ENCODE assay signal across 19 cellular contexts in genomic region chr3:115808239-115808638, GRCh38.
A peak's percentile ranks its signal among the peaks of the same experiment; 100 is the strongest.
DNase-seq lines count a peak whose midpoint lies in the region; ATAC-seq and TF ChIP-seq lines count a peak whose summit lies in the region.
"Had no signal": no experiment of that assay in that cellular context is flagged by ENCODE, and none has a peak within 500 bp of the region (broad histone marks: within the 10 kb centered on the region; RNA-seq: fewer than 3 reads in every experiment).

No MANE protein-coding gene starts in this region.

- no peaks in the 10 kb centered on the region for H3K9me2 ChIP-seq in PC-3 (replicated peaks; ENCODE audit: low read length)

- no peaks in the 10 kb centered on the region for H3K9me3 ChIP-seq in PC-3 (ENCODE audit: low read length)
- H3K9me3 ChIP-seq in vagina = no peaks in the 10 kb centered on the region

- peaks cover 7% of the 10 kb centered on the region for H3F3A ChIP-seq in PC-3 (ENCODE audit: low read length, unreplicated experiment)

- H3K4me1 Mint-ChIP-seq in activated naive CD4-positive, alpha-beta T cell treated with anti-CD3 and anti-CD28 coated beads, Interleukin-2, amount 10 ng/mL, durations not matched to agents 7 days and 5 days = peaks cover 3% of the 10 kb centered on the region

- peaks cover 19% of the 10 kb centered on the region for H3K27me3 Mint-ChIP-seq in activated naive CD4-positive, alpha-beta T cell treated with anti-CD3 and anti-CD28 coated beads, Interleukin-2, amount 10 ng/mL, durations not matched to agents 7 days and 5 days

- POLR2A ChIA-PET in PC-3 (lab: Charles Lee; ENCODE audit: unreplicated experiment) = interaction anchor here (0.6 kb wide), 1 partner anchor 19 kb away, joined by 3 read pairs; no protein-coding TSS in a partner anchor

- H4K20me1 ChIP-seq in PC-3 (ENCODE audit: low read length) = no peaks in the 10 kb centered on the region

- no peak for TF ChIP-seq CTCF in PC-3 (conservative IDR thresholded peaks at IDR 0.05; ENCODE audit: low read depth, low read length)
- TF ChIP-seq CTCF in fibroblast of the aortic adventitia (IDR thresholded peaks at IDR 0.05; ENCODE audit: insufficient read depth, low read length) = no peak
- TF ChIP-seq CTCF in vagina (IDR thresholded peaks at IDR 0.05) = no peak

- no TSS peak for BruUV-seq in PC-3 (replicated peaks; lab: Mats Ljungman, UMichigan)

- no peak overlapping the region for H3K9ac ChIP-seq in PC-3 (ENCODE audit: low read length)

- no peaks in the 10 kb centered on the region for H3K36me3 Mint-ChIP-seq in activated naive CD4-positive, alpha-beta T cell treated with anti-CD3 and anti-CD28 coated beads, Interleukin-2, amount 10 ng/mL, durations not matched to agents 7 days and 5 days

- H3K36me3 ChIP-seq in PC-3 (ENCODE audit: low read depth, low read length) (0 out of 2 replicates have a peak, but pooled peaks cover 6% of the 10 kb centered on the region), vagina (no peaks in the 10 kb centered on the region)

- ATAC-seq in PC-3 = no peak
- no peak for ATAC-seq in HG03354 (IDR thresholded peaks at IDR 0.05; ENCODE audit: poor library complexity, severe bottlenecking, unreplicated experiment)
- ATAC-seq: GM23338, Panc1 had no signal

- TF ChIP-seq POLR2A in vagina (IDR thresholded peaks at IDR 0.05) = no peak

- intact Hi-C loops in PC-3 (cut with micrococcal nuclease) = loop anchor here (5.0 kb wide), 1 partner anchor 661 kb away; the partner anchor contains the start of gene ZBTB20
- intact Hi-C loops in vagina (cut with DNase I) = no loop called here

- CTCF ChIA-PET in PC-3 (lab: Charles Lee) = interaction anchor here (1.2 kb wide), 1 partner anchor 24 kb away, joined by 6 read pairs; no protein-coding TSS in a partner anchor
- CTCF ChIA-PET in activated naive CD4-positive, alpha-beta T cell treated with anti-CD3 and anti-CD28 coated beads, Interleukin-2, amount 10 ng/mL, durations not matched to agents 7 days and 5 days (lab: Charles Lee) = interaction anchor here (0.9 to 1.1 kb wide), 3 partner anchors 11 to 24 kb away, joined by 3 to 4 read pairs (median 4); no protein-coding TSS in a partner anchor

- no peaks in the 10 kb centered on the region for H3K79me2 ChIP-seq in PC-3 (ENCODE audit: low read length)

- peak; percentile 66 for DNase-seq in EH (ENCODE audit: low read depth)
- DNase-seq in PC-3 = no peak
- peak; percentile 19 for DNase-seq in fibroblast of the aortic adventitia (ENCODE audit: low read depth)
- no peak for DNase-seq in vagina (ENCODE audit: extremely low spot score in 2 of 2)
- no peak for DNase-seq in DMS 273 treated with DMSO at 0.1 percent for 48 hours (lab: John Stamatoyannopoulos, UW)
- DNase-seq in activated naive CD4-positive, alpha-beta T cell treated with anti-CD3 and anti-CD28 coated beads, Interleukin-2, amount 10 ng/mL, durations not matched to agents 7 days and 5 days = no peak
- DNase-seq: HCEC 1CT, Karpas-422, NCI-H1105, NCI-H146, NCI-H2029, NCI-H226, NCI-H510A, NCI-H69, SHP77 treated with DMSO at 0.1 percent for 48 hours had no signal

- H2AFZ ChIP-seq in PC-3 (ENCODE audit: low read length) = no peak overlapping the region
- H2AFZ ChIP-seq: GM23338 had no signal

- H3K27ac ChIP-seq in PC-3 (ENCODE audit: low read length) (peak overlapping the region; percentile 14), vagina (peak overlapping the region; percentile 3)
- H3K27ac ChIP-seq: RWPE1 had no signal

- no peaks in the 10 kb centered on the region for H3K27me3 ChIP-seq in PC-3 (ENCODE audit: low read length)
- H3K27me3 ChIP-seq in vagina = no peaks in the 10 kb centered on the region

- H3K4me1 ChIP-seq in PC-3 (ENCODE audit: insufficient read depth, low read length) (peaks cover 40% of the 10 kb centered on the region), vagina (no peaks in the 10 kb centered on the region)

- H3K27ac Mint-ChIP-seq in activated naive CD4-positive, alpha-beta T cell treated with anti-CD3 and anti-CD28 coated beads, Interleukin-2, amount 10 ng/mL, durations not matched to agents 7 days and 5 days = no peak overlapping the region
- H3K27ac Mint-ChIP-seq: GM23338 had no signal

- H3K4me3 ChIP-seq in PC-3 (ENCODE audit: low read length) = no peak overlapping the region
- no peak overlapping the region for H3K4me3 ChIP-seq in fibroblast of the aortic adventitia (ENCODE audit: low read depth, low read length)
- no peak overlapping the region for H3K4me3 ChIP-seq in vagina
- H3K4me3 ChIP-seq: GM23338 had no signal

- no peak overlapping the region for H3K4me3 Mint-ChIP-seq in activated naive CD4-positive, alpha-beta T cell treated with anti-CD3 and anti-CD28 coated beads, Interleukin-2, amount 10 ng/mL, durations not matched to agents 7 days and 5 days
- H3K4me3 Mint-ChIP-seq: GM23338 had no signal

- H3K9me3 Mint-ChIP-seq in activated naive CD4-positive, alpha-beta T cell treated with anti-CD3 and anti-CD28 coated beads, Interleukin-2, amount 10 ng/mL, durations not matched to agents 7 days and 5 days = no peaks in the 10 kb centered on the region
- H3K9me3 Mint-ChIP-seq: GM23338 had no signal

- no peak overlapping the region for H3K4me2 ChIP-seq in PC-3 (ENCODE audit: low read length)
- H3K4me2 ChIP-seq: GM23338 had no signal

Comparison
In these comparisons a context has a peak if more than half of its experiments do, and no peak if none do; other contexts are left out.
1. DNase-seq: peak in EH (single experiment) and fibroblast of the aortic adventitia (single experiment); none in PC-3 (single experiment), vagina (0 of 2), DMS 273 treated with DMSO at 0.1 percent for 48 hours (single experiment) and activated naive CD4-positive, alpha-beta T cell treated with anti-CD3 and anti-CD28 coated beads, Interleukin-2, amount 10 ng/mL, durations not matched to agents 7 days and 5 days (single experiment).